Comparison of ENCODE assay signal across 17 cellular contexts in genomic region chr1:225362805-225363204, GRCh38.
DNase-seq lines count a peak whose midpoint lies in the region; ATAC-seq lines count a peak whose summit lies in the region.
"Had no signal": no experiment of that assay in that cellular context is flagged by ENCODE, and none has a peak within 500 bp of the region (broad histone marks: within the 10 kb centered on the region; RNA-seq: fewer than 3 reads in every experiment).

No MANE protein-coding gene starts in this region.

- H3K36me3 Mint-ChIP-seq in activated naive CD8-positive, alpha-beta T cell treated with anti-CD3 and anti-CD28 coated beads, Interleukin-2, amount 10 ng/mL, durations not matched to agents 7 days and 5 days = no peaks in the 10 kb centered on the region
- no peaks in the 10 kb centered on the region for H3K36me3 Mint-ChIP-seq in activated naive CD8-positive, alpha-beta T cell treated with anti-CD3 and anti-CD28 coated beads for 36 hours

- H3K4me3 Mint-ChIP-seq in activated naive CD8-positive, alpha-beta T cell treated with anti-CD3 and anti-CD28 coated beads, Interleukin-2, amount 10 ng/mL, durations not matched to agents 7 days and 5 days = peak overlapping the region; percentile 23
- H3K4me3 Mint-ChIP-seq in activated naive CD8-positive, alpha-beta T cell treated with anti-CD3 and anti-CD28 coated beads for 36 hours = no peak overlapping the region
- H3K4me3 Mint-ChIP-seq: B cell; CD4-positive, alpha-beta T cell; GM23338 had no signal

- H3K27me3 Mint-ChIP-seq in activated naive CD8-positive, alpha-beta T cell treated with anti-CD3 and anti-CD28 coated beads, Interleukin-2, amount 10 ng/mL, durations not matched to agents 7 days and 5 days = peaks cover 21% of the 10 kb centered on the region
- peaks cover 19% of the 10 kb centered on the region for H3K27me3 Mint-ChIP-seq in activated naive CD8-positive, alpha-beta T cell treated with anti-CD3 and anti-CD28 coated beads for 36 hours

- H3K9me3 Mint-ChIP-seq in activated naive CD8-positive, alpha-beta T cell treated with anti-CD3 and anti-CD28 coated beads, Interleukin-2, amount 10 ng/mL, durations not matched to agents 7 days and 5 days = no peaks in the 10 kb centered on the region
- H3K9me3 Mint-ChIP-seq in activated naive CD8-positive, alpha-beta T cell treated with anti-CD3 and anti-CD28 coated beads for 36 hours = no peaks in the 10 kb centered on the region
- H3K9me3 Mint-ChIP-seq: CD4-positive, alpha-beta T cell; GM23338 had no signal

- no peak overlapping the region for H3K27ac Mint-ChIP-seq in activated naive CD8-positive, alpha-beta T cell treated with anti-CD3 and anti-CD28 coated beads, Interleukin-2, amount 10 ng/mL, durations not matched to agents 7 days and 5 days
- no peak overlapping the region for H3K27ac Mint-ChIP-seq in activated naive CD8-positive, alpha-beta T cell treated with anti-CD3 and anti-CD28 coated beads for 36 hours
- H3K27ac Mint-ChIP-seq: B cell; CD4-positive, alpha-beta T cell; GM23338 had no signal

- H3K4me1 Mint-ChIP-seq in activated naive CD8-positive, alpha-beta T cell treated with anti-CD3 and anti-CD28 coated beads, Interleukin-2, amount 10 ng/mL, durations not matched to agents 7 days and 5 days = peaks cover 3% of the 10 kb centered on the region
- H3K4me1 Mint-ChIP-seq in activated naive CD8-positive, alpha-beta T cell treated with anti-CD3 and anti-CD28 coated beads for 36 hours = no peaks in the 10 kb centered on the region
- H3K4me1 Mint-ChIP-seq: GM23338 had no signal

- DNase-seq in activated naive CD8-positive, alpha-beta T cell treated with anti-CD3 and anti-CD28 coated beads, Interleukin-2, amount 10 ng/mL, durations not matched to agents 7 days and 5 days = no peak
- DNase-seq in activated naive CD8-positive, alpha-beta T cell treated with anti-CD3 and anti-CD28 coated beads for 36 hours = no peak
- peak; percentile 36 for DNase-seq in OCI-M1 (lab: John Stamatoyannopoulos, UW)
- no peak for DNase-seq in stimulated activated CD4-positive, alpha-beta T cell treated with anti-CD3 and anti-CD28 coated beads, Interleukin-15, amount 100 ng/mL, for 24 hours
- no peak for DNase-seq in GDM1 (lab: John Stamatoyannopoulos, UW)
- no peak for DNase-seq in COLO829 (ENCODE audit: low spot score)
- DNase-seq: 8988T; C1 segment of cervical spinal cord; CD4-positive, alpha-beta T cell; DMS153; DMS79 treated with DMSO at 0.1 percent for 48 hours; GF-D8; H7 had no signal

- POLR2A ChIA-PET in activated naive CD8-positive, alpha-beta T cell treated with anti-CD3 and anti-CD28 coated beads, Interleukin-2, amount 10 ng/mL, durations not matched to agents 7 days and 5 days (lab: Charles Lee) = no interaction called here

- ATAC-seq in activated naive CD8-positive, alpha-beta T cell treated with anti-CD3 and anti-CD28 coated beads, Interleukin-2, amount 10 ng/mL, durations not matched to agents 7 days and 5 days (ENCODE audit: low read depth) = no peak
- ATAC-seq in HG03432 (IDR thresholded peaks at IDR 0.05; ENCODE audit: unreplicated experiment) = peak; percentile 51
- ATAC-seq: GM23338, HepG2 had no signal
